Comparison of ENCODE assay signal across 1 cellular context in genomic region chr1:92441316-92442311, GRCh38.
TF ChIP-seq lines count a peak whose summit lies in the region.

No MANE protein-coding gene starts in this region.

TF ChIP-seq in HepG2, 621 proteins besides CTCF, POLR2A, EP300 and RAD21 (continued from another document and continues in another):
- peak; percentile 94 for TF ChIP-seq FOXP4 (CRISPR knock-in tag; IDR thresholded peaks at IDR 0.05)
- 0 out of 2 replicates have a peak, but pooled peaks have one; percentile 42 for TF ChIP-seq ZNF792 (CRISPR knock-in tag; IDR thresholded peaks at IDR 0.05)
- peak; percentile 61; the same call in 1 of the 2 replicates for TF ChIP-seq IKZF5 (CRISPR knock-in tag; IDR thresholded peaks at IDR 0.05)
- peak; percentile 91 for TF ChIP-seq ELF1 (CRISPR knock-in tag; IDR thresholded peaks at IDR 0.05)
- TF ChIP-seq GATAD2A (CRISPR knock-in tag; IDR thresholded peaks at IDR 0.05): peak; percentile 80
- peak; percentile 46 for TF ChIP-seq HNRNPK (IDR thresholded peaks at IDR 0.05; ENCODE audit: low read depth, low read length, poor library complexity, severe bottlenecking)
- TF ChIP-seq DNMT3B (CRISPR knock-in tag; conservative IDR thresholded peaks at IDR 0.05): no peak; the same call in 1 of the 2 replicates
- 0 out of 2 replicates have a peak, but pooled peaks have one; percentile 39 for TF ChIP-seq NR1H2 (CRISPR knock-in tag; IDR thresholded peaks at IDR 0.05; ENCODE audit: borderline replicate concordance, low read depth)
- TF ChIP-seq FLYWCH1 (CRISPR knock-in tag; IDR thresholded peaks at IDR 0.05): 0 out of 2 replicates have a peak, but pooled peaks have one; percentile 35
- peak; percentile 47; the same call in 1 of the 2 replicates for TF ChIP-seq NFE2L2 (IDR thresholded peaks at IDR 0.05; ENCODE audit: low read length)
- no peak for TF ChIP-seq ZNF629 (CRISPR knock-in tag; conservative IDR thresholded peaks at IDR 0.05)
- TF ChIP-seq ZNF264 (CRISPR knock-in tag; IDR thresholded peaks at IDR 0.05): peak; percentile 99
- TF ChIP-seq FOXP1 (IDR thresholded peaks at IDR 0.05): no peak
- peak; percentile 76 for TF ChIP-seq FOXP1 (CRISPR knock-in tag; IDR thresholded peaks at IDR 0.05)
- TF ChIP-seq ZFP36L1 (CRISPR knock-in tag; IDR thresholded peaks at IDR 0.05): peak; percentile 93; the same call in 1 of the 2 replicates
- 0 out of 2 replicates have a peak, but pooled peaks have one; percentile 24 for TF ChIP-seq ZNF484 (CRISPR knock-in tag; IDR thresholded peaks at IDR 0.05; ENCODE audit: borderline replicate concordance, low read depth)
- no peak for TF ChIP-seq TSC22D2 (CRISPR knock-in tag; IDR thresholded peaks at IDR 0.05; ENCODE audit: borderline replicate concordance)
- TF ChIP-seq ATF7 (IDR thresholded peaks at IDR 0.05): no peak
- 0 out of 2 replicates have a peak, but pooled peaks have one; percentile 29 for TF ChIP-seq ATF7 (CRISPR knock-in tag; IDR thresholded peaks at IDR 0.05)
- TF ChIP-seq PAX8 (CRISPR knock-in tag; IDR thresholded peaks at IDR 0.05; ENCODE audit: borderline replicate concordance): 0 out of 2 replicates have a peak, but pooled peaks have one; percentile 72
- peak; percentile 74 for TF ChIP-seq ZFP91 (CRISPR knock-in tag; IDR thresholded peaks at IDR 0.05; ENCODE audit: borderline replicate concordance)
- no peak; the same call in 1 of the 2 replicates for TF ChIP-seq ZKSCAN8 (CRISPR knock-in tag; IDR thresholded peaks at IDR 0.05; ENCODE audit: borderline replicate concordance)
- TF ChIP-seq TP53 (CRISPR knock-in tag; conservative IDR thresholded peaks at IDR 0.05): no peak
- peak; percentile 88 for TF ChIP-seq HOMEZ (CRISPR knock-in tag; IDR thresholded peaks at IDR 0.05; ENCODE audit: low read depth)
- TF ChIP-seq ZNF501 (CRISPR knock-in tag; IDR thresholded peaks at IDR 0.05): peak; percentile 90
- peak; percentile 86; the same call in 1 of the 2 replicates for TF ChIP-seq ZNF138 (CRISPR knock-in tag; IDR thresholded peaks at IDR 0.05; ENCODE audit: low read depth)
- TF ChIP-seq ZSCAN5A (CRISPR knock-in tag; IDR thresholded peaks at IDR 0.05; ENCODE audit: borderline replicate concordance): peak; percentile 83
- peak; percentile 66 for TF ChIP-seq MEIS1 (CRISPR knock-in tag; IDR thresholded peaks at IDR 0.05; ENCODE audit: borderline replicate concordance)
- peak; percentile 72 to 79 for TF ChIP-seq HMGXB4 (CRISPR knock-in tag; IDR thresholded peaks at IDR 0.05; ENCODE audit: borderline replicate concordance in 1 of 2, low read depth in 1 of 2)
- peak; percentile 74; the same call in 1 of the 2 replicates for TF ChIP-seq ZNF3 (CRISPR knock-in tag; IDR thresholded peaks at IDR 0.05)
- peak; percentile 94 for TF ChIP-seq BCL6 (CRISPR knock-in tag; IDR thresholded peaks at IDR 0.05)
- peak; percentile 85; the same call in 1 of the 2 replicates for TF ChIP-seq ZNF318 (CRISPR knock-in tag; IDR thresholded peaks at IDR 0.05)
- TF ChIP-seq GABPA (IDR thresholded peaks at IDR 0.05; ENCODE audit: low read depth, low read length): peak; percentile 62
- TF ChIP-seq GABPA (CRISPR knock-in tag; IDR thresholded peaks at IDR 0.05; ENCODE audit: low read depth): peak; percentile 89
- peak; percentile 76 for TF ChIP-seq PAXIP1 (CRISPR knock-in tag; conservative IDR thresholded peaks at IDR 0.05)
- TF ChIP-seq MYC (CRISPR knock-in tag; IDR thresholded peaks at IDR 0.05; ENCODE audit: borderline replicate concordance): peak; percentile 90
- peak; percentile 56; the same call in 1 of the 2 replicates for TF ChIP-seq MTA1 (CRISPR knock-in tag; IDR thresholded peaks at IDR 0.05; ENCODE audit: borderline replicate concordance)
- TF ChIP-seq ZNF709 (CRISPR knock-in tag; IDR thresholded peaks at IDR 0.05): peak; percentile 66; the same call in 1 of the 2 replicates
